Comparison of ENCODE assay signal across 22 cellular contexts in genomic region chr17:43581130-43581529, GRCh38.
"Had no signal": no experiment of that assay in that cellular context is flagged by ENCODE, and none has a peak within 500 bp of the region (broad histone marks: within the 10 kb centered on the region; RNA-seq: fewer than 3 reads in every experiment).

No MANE protein-coding gene starts in this region.

- H3K9me3 Mint-ChIP-seq: activated CD4-positive, alpha-beta memory T cell treated with anti-CD3 and anti-CD28 coated beads for 36 hours; activated naive CD8-positive, alpha-beta T cell treated with anti-CD3 and anti-CD28 coated beads, Interleukin-2, amount 50 U/mL, for 24 hours; dendritic cell treated with granulocyte-macrophage colony-stimulating factor and Interleukin-4, amounts not matched to agents 40 ng/mL and 50 ng/mL, for 4 days had no signal

- H3K27me3 Mint-ChIP-seq: activated naive CD8-positive, alpha-beta T cell treated with anti-CD3 and anti-CD28 coated beads, Interleukin-2, amount 50 U/mL, for 24 hours had no signal

- H3K36me3 ChIP-seq: thyroid gland had no signal

- H3K4me3 Mint-ChIP-seq: activated CD4-positive, alpha-beta memory T cell treated with anti-CD3 and anti-CD28 coated beads for 36 hours; activated naive CD8-positive, alpha-beta T cell treated with anti-CD3 and anti-CD28 coated beads, Interleukin-2, amount 50 U/mL, for 24 hours; brain; dendritic cell treated with granulocyte-macrophage colony-stimulating factor and Interleukin-4, amounts not matched to agents 40 ng/mL and 50 ng/mL, for 4 days had no signal

- H3K27me3 ChIP-seq: foreskin keratinocyte, thyroid gland had no signal

- H3K27ac Mint-ChIP-seq: activated CD4-positive, alpha-beta memory T cell treated with anti-CD3 and anti-CD28 coated beads for 36 hours; activated naive CD8-positive, alpha-beta T cell treated with anti-CD3 and anti-CD28 coated beads, Interleukin-2, amount 50 U/mL, for 24 hours; brain; dendritic cell treated with granulocyte-macrophage colony-stimulating factor and Interleukin-4, amounts not matched to agents 40 ng/mL and 50 ng/mL, for 4 days had no signal

- H3K27ac ChIP-seq: foreskin keratinocyte, thyroid gland had no signal

- H3K4me3 ChIP-seq: mucosa of descending colon, thyroid gland had no signal

- H3K36me3 Mint-ChIP-seq: activated CD4-positive, alpha-beta memory T cell treated with anti-CD3 and anti-CD28 coated beads for 36 hours; brain had no signal

- ATAC-seq: activated naive CD8-positive, alpha-beta T cell treated with anti-CD3 and anti-CD28 coated beads, Interleukin-2, amount 50 U/mL, for 24 hours; foreskin keratinocyte; stimulated activated naive CD8-positive, alpha-beta T cell treated with anti-CD3 and anti-CD28 coated beads, Interleukin-15, Interleukin-2, amounts not matched to agents 100 U/mL and 50 U/mL, for 24 hours had no signal

- DNase-seq: activated CD4-positive, alpha-beta memory T cell treated with anti-CD3 and anti-CD28 coated beads for 36 hours; activated CD4-positive, alpha-beta T cell treated with anti-CD3 and anti-CD28 coated beads for 48 hours; activated effector memory CD4-positive, alpha-beta T cell treated with anti-CD3 and anti-CD28 coated beads, Interleukin-2, amount 50 U/mL, for 16 hours; activated naive CD4-positive, alpha-beta T cell treated with anti-CD3 and anti-CD28 coated beads, Interleukin-2, amount 50 U/mL, for 16 hours; activated naive CD8-positive, alpha-beta T cell treated with anti-CD3 and anti-CD28 coated beads, Interleukin-2, amount 50 U/mL, for 24 hours; activated T-cell treated with anti-CD3 and anti-CD28 coated beads, Interleukin-2, amount 50 U/mL, for 48 hours; caudate nucleus; effector CD4-positive, alpha-beta T cell; foreskin keratinocyte; hippocampal formation; kidney glomerular epithelial cell; mesenchymal stem cell; occipital lobe; stimulated activated CD4-positive, alpha-beta T cell treated with anti-CD3 and anti-CD28 coated beads, Interleukin-4, amount 100 ng/mL, for 24 hours; stimulated activated naive CD8-positive, alpha-beta T cell treated with anti-CD3 and anti-CD28 coated beads, Interleukin-15, Interleukin-2, amounts not matched to agents 100 U/mL and 50 U/mL, for 24 hours; substantia nigra; SW 1271; T-helper 2 cell; thyroid gland had no signal

- H3K9me3 ChIP-seq: mucosa of descending colon, thyroid gland had no signal
